ENCODE assay signal across 22 cellular contexts in the genomic region with DNA sequence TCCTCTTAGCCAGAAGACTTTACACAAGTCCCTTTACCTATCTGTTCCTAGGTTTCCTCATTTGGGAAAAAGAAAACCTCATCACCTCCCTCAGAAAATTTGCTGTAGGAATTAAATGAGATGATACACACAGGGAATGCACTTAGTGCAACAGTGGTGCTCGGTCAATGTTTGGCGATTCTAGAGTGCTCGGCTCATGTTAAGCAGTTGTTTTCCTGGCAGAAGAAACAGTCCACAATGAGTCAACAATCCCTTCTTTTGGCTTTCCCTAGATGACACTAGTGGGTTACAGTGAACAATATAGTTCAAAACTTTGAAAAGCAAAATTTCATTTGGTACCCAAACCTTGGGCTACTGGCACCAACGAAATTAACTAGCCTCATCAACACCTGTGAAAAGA. TPM values are rescaled to one million over a fixed set of nuclear protein-coding genes. Genes with fewer than 3 reads are reported as not detected.
"Had no signal": no experiment of that assay in that cellular context is flagged by ENCODE, and none has a peak within 500 bp of the region (broad histone marks: within the 10 kb centered on the region; RNA-seq: fewer than 3 reads in every experiment).

No MANE protein-coding gene starts in this region.

- H3K4me1 ChIP-seq: SJCRH30 had no signal

- DNase-seq: activated CD4-positive, alpha-beta T cell treated with anti-CD3 and anti-CD28 coated beads for 36 hours; activated CD4-positive, alpha-beta T cell treated with anti-CD3 and anti-CD28 coated beads, Interleukin-2, amount 10 ng/mL, durations not matched to agents 7 days and 5 days; activated CD4-positive, alpha-beta T cell treated with anti-CD3 and anti-CD28 coated beads, Interleukin-2, amount 50 U/mL, for 48 hours; activated CD8-positive, alpha-beta T cell treated with anti-CD3 and anti-CD28 coated beads, Interleukin-2, amount 10 ng/mL, durations not matched to agents 7 days and 5 days; activated naive CD4-positive, alpha-beta T cell treated with anti-CD3 and anti-CD28 coated beads, Interleukin-2, amount 10 ng/mL, durations not matched to agents 7 days and 5 days; activated naive CD8-positive, alpha-beta T cell treated with anti-CD3 and anti-CD28 coated beads, Interleukin-2, amount 50 U/mL, for 24 hours; activated T-cell treated with anti-CD3 and anti-CD28 coated beads, Interleukin-2, amount 50 U/mL, for 24 hours; anterior cingulate cortex; caudate nucleus; NCI-H1105; NCI-H1436; NCI-H1694; NCI-H1930; NCI-H2081 treated with DMSO at 0.1 percent for 48 hours; NCI-H345; NCI-H524 treated with DMSO at 0.1 percent for 48 hours; SHP77; SJCRH30 had no signal

- H3K4me3 ChIP-seq: SJCRH30, SK-N-MC had no signal

- H3K4me2 ChIP-seq: KMS-11 had no signal

- H3K27ac ChIP-seq: KMS-11, SJCRH30, SK-N-MC had no signal

- H3K36me3 ChIP-seq: SJCRH30 had no signal

- H3K27me3 ChIP-seq: SJCRH30 had no signal

- H3K9me3 ChIP-seq: SJCRH30 had no signal

RNA-seq across cellular contexts. Expression of a gene that starts 3.9 kb away (rescaled TPM):
- total RNA-seq: activated CD4-positive, alpha-beta T cell treated with anti-CD3 and anti-CD28 coated beads for 36 hours; activated CD4-positive, alpha-beta T cell treated with anti-CD3 and anti-CD28 coated beads, Interleukin-2, amount 10 ng/mL, durations not matched to agents 7 days and 5 days; activated CD8-positive, alpha-beta T cell treated with anti-CD3 and anti-CD28 coated beads, Interleukin-2, amount 10 ng/mL, durations not matched to agents 7 days and 5 days; bronchial epithelial cell; MCF 10A had no signal
